8 cellular contexts compared by ENCODE assay signal in the genomic region with DNA sequence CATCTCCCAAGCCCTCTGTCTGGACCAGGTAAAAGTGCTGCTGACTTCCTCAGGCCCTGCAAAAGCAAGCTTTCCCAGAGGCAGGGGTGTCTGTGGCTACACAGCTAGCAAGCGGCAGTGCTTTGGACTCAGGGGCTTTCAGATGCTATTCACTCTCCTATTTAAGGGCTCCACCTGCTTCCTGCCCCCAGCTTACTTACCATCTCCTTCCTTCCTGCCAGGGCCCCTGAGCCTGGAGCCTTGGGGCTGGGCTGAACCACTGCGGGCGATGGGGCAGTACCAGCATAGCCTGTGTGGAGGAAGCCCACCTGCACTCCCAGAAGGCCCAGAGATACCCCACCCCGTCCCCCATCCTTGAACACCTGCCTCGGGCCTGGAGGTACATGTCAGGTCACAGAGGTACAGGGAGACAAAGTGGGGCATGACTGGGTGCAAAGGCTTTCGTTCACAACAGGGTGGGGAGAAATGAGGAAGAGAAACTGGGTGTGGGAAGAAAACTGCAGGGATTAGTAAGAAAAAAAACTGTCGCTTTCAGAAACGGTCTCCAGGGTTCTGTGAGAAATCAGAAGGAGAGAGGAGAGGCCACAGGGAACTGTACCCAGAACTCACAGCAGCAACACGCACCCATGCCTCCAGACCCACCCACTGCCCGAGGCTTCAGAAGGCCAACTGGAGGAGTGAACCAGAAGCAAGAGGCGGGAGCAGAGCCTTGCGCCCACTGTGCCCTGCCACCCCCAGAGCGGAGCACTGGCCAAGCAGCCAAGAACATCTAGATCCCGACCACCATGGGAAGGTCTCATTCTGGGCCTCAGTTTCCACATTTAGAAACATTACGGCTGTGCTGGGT. TPM values are rescaled to one million over a fixed set of nuclear protein-coding genes. Genes with fewer than 3 reads are reported as not detected.
DNase-seq lines count a peak whose midpoint lies in the region; ATAC-seq and TF ChIP-seq lines count a peak whose summit lies in the region.

No MANE protein-coding gene starts in this region.

- ATAC-seq in GM18520 (IDR thresholded peaks at IDR 0.05; ENCODE audit: unreplicated experiment) = peak; percentile 34

- no peak for TF ChIP-seq EP300 in stomach (IDR thresholded peaks at IDR 0.05)

- H3K9ac ChIP-seq in GM23248 = peak overlapping the region; percentile 34; the same call in 1 of the 2 replicates

- H3K4me3 ChIP-seq in GM23248 (no peak overlapping the region), NB4 (ENCODE audit: low read depth, low read length) (peak overlapping the region; percentile 2), epithelial cell of esophagus (ENCODE audit: low read length) (no peak overlapping the region), stomach (no peak overlapping the region)

- intact Hi-C loops in stomach (cut with DNase I; ENCODE audit: low total_unique reads) = no loop called here

- H3K4me2 ChIP-seq in GM23248 (ENCODE audit: unreplicated experiment) = no peak overlapping the region

- TF ChIP-seq CTCF in NB4 (IDR thresholded peaks at IDR 0.05; ENCODE audit: low read depth, low read length) (no peak), epithelial cell of esophagus (IDR thresholded peaks at IDR 0.05; ENCODE audit: insufficient read depth, low read depth, low read length, missing control alignments) (no peak), stomach (IDR thresholded peaks at IDR 0.05) (no peak)

- no peaks in the 10 kb centered on the region for H3K27me3 ChIP-seq in GM23248 (replicated peaks; ENCODE audit: insufficient read depth)
- H3K27me3 ChIP-seq in stomach = no peaks in the 10 kb centered on the region

- H3K27ac ChIP-seq in GM23248 = no peak overlapping the region
- H3K27ac ChIP-seq in stomach = peak overlapping the region; percentile 24 to 88 (median 81)

- H3K36me3 ChIP-seq in GM23248 (ENCODE audit: low read depth) = peaks cover 17% of the 10 kb centered on the region; the same call in 1 of the 2 replicates
- peaks cover 30 to 58% (median 48%) of the 10 kb centered on the region in 4 donors for H3K36me3 ChIP-seq in stomach

- H3K9me2 ChIP-seq in GM23248 (ENCODE audit: insufficient read depth) = no peaks in the 10 kb centered on the region

- H3K4me1 ChIP-seq in GM23248 (ENCODE audit: insufficient read depth) (peaks cover 19% of the 10 kb centered on the region), stomach (peaks cover 69 to 92% (median 85%) of the 10 kb centered on the region in 4 donors)

- H4K20me1 ChIP-seq in GM23248 (ENCODE audit: insufficient read depth) = no peaks in the 10 kb centered on the region

- peaks cover 71% of the 10 kb centered on the region for H3K79me2 ChIP-seq in GM23248 (ENCODE audit: insufficient read depth)

- 92 to 95% methylated on average over 15 of the region's 15 CpGs for WGBS in GM23248 (ENCODE audit: low coverage in 1 of 2, low lambda C conversion rate in 2 of 2, missing lambda C conversion rate in 2 of 2), 2 experiments
- 64 to 77% (median 72%) methylated on average over 15 of the region's 15 CpGs for WGBS in stomach, 5 donors

- DNase-seq in GM23248 (no peak), NB4 (ENCODE audit: low read depth) (peak; percentile 92), epithelial cell of esophagus (ENCODE audit: low read depth) (peak; percentile 42), stomach (peak; percentile 25), DMS153 treated with DMSO at 0.1 percent for 48 hours (lab: John Stamatoyannopoulos, UW; ENCODE audit: unreplicated experiment) (no peak), T1000 (lab: John Stamatoyannopoulos, UW) (no peak)
- DNase-seq in stimulated activated CD4-positive, alpha-beta T cell treated with anti-CD3 and anti-CD28 coated beads, Interleukin-12 subunit alpha, Interleukin-12 subunit beta, amount 100 ng/mL, for 4 hours = no peak

- peaks cover 12% of the 10 kb centered on the region; the same call in 1 of the 2 replicates for H3F3A ChIP-seq in GM23248 (ENCODE audit: insufficient read depth)

- no peaks in the 10 kb centered on the region for H3K9me3 ChIP-seq in GM23248 (ENCODE audit: low read depth)
- no peaks in the 10 kb centered on the region for H3K9me3 ChIP-seq in stomach

- H2AFZ ChIP-seq in GM23248 = no peak overlapping the region

- TF ChIP-seq POLR2A in NB4 (IDR thresholded peaks at IDR 0.05; ENCODE audit: extremely low read depth, insufficient read length) = no peak
- TF ChIP-seq POLR2A in stomach (IDR thresholded peaks at IDR 0.05) = no peak

- in situ Hi-C loops in GM23248 (cut with MboI) = no loop called here

RNA-seq across cellular contexts. Expression of gene CCDC12, which starts 49.5 kb away (rescaled TPM):
- 15.2 and 17.4 TPM in 2 replicates for total RNA-seq in GM23248 (2014; rRNA removed; shearing (Covaris generic))
- polyA plus RNA-seq in GM23248 (2016; fragmentation: Nextera tagmentation; extraction: Ambion mirVana) = 42.7 and 43.8 TPM in 2 replicates
- 10 to 100 TPM in 4 of 5 donors, 1 to 10 TPM in 1; 2.9 to 55.3 (median 38.4) TPM for total RNA-seq in stomach
- 10 to 100 TPM; 84.2 to 88.7 (median 84.5) TPM for polyA plus RNA-seq in stomach

RNA-seq across cellular contexts. Expression of gene PTH1R, which starts 49.6 kb away (rescaled TPM):
- 1.3 TPM in 1 of 2 replicates, not detected in the other for total RNA-seq in GM23248 (2014; rRNA removed; shearing (Covaris generic))
- polyA plus RNA-seq in GM23248 (2016; fragmentation: Nextera tagmentation; extraction: Ambion mirVana) (0.37 and 0.60 TPM in 2 replicates), stomach (10 to 100 TPM in 2 of 3 donors, 1 to 10 TPM in 1; 8.4 to 22.4 (median 20.9) TPM)
- total RNA-seq in stomach = 1 to 10 TPM; 2.6 to 4.0 (median 3.5) TPM

RNA-seq across cellular contexts. Expression of gene NBEAL2, which starts 52.4 kb away (rescaled TPM):
- 2.8 and 4.7 TPM in 2 replicates for total RNA-seq in GM23248 (2014; rRNA removed; shearing (Covaris generic))
- polyA plus RNA-seq in GM23248 (2016; fragmentation: Nextera tagmentation; extraction: Ambion mirVana) (0.94 and 1.2 TPM in 2 replicates), stomach (100 to 1,000 TPM in 1 of 3 donors, 10 to 100 TPM in 2; 35.0 to 193 (median 49.2) TPM)
- total RNA-seq in stomach = 100 to 1,000 TPM in 4 of 5 donors, 10 to 100 TPM in 1; 50.9 to 653 (median 247) TPM

Comparison
In these comparisons a context has a peak if more than half of its experiments do, and no peak if none do; other contexts are left out.
1. DNase-seq: peak in NB4 (single experiment), epithelial cell of esophagus (single experiment) and stomach (single experiment); none in GM23248 (single experiment), DMS153 treated with DMSO at 0.1 percent for 48 hours (single experiment), T1000 (single experiment) and stimulated activated CD4-positive, alpha-beta T cell treated with anti-CD3 and anti-CD28 coated beads, Interleukin-12 subunit alpha, Interleukin-12 subunit beta, amount 100 ng/mL, for 4 hours (single experiment).